In the genomic region with DNA sequence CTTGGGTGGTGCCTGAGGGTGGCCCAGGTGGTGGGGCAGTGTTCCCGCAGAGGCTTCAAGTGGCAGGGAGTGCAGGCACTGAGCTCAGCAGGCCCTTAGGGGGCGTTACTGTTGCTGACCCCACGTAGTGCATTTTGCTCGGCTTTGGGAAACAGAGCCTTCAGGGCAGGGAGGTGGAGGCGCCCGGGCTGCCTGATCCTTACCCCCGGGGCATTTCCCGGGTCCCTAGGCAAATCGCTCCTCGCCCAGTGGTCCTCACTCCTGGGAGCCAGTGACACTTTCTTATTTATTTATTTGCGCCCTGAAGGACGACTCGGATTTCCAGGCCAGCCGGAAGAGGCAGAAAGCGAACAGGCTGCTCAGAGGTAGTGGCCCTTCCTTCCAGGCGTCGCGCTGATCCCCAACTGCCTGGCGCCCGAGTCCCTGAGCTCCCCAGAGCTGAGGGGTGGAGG, we compare ENCODE assay signal across 12 cellular contexts. TPM values are rescaled to one million over a fixed set of nuclear protein-coding genes. Genes with fewer than 3 reads are reported as not detected.
DNase-seq lines count a peak whose midpoint lies in the region; ATAC-seq and TF ChIP-seq lines count a peak whose summit lies in the region.
"Had no signal": no experiment of that assay in that cellular context is flagged by ENCODE, and none has a peak within 500 bp of the region (broad histone marks: within the 10 kb centered on the region; RNA-seq: fewer than 3 reads in every experiment).

No MANE protein-coding gene starts in this region.

- no peak overlapping the region for H2AFZ ChIP-seq in OCI-LY7 (ENCODE audit: low read length)
- H2AFZ ChIP-seq in GM23248 = no peak overlapping the region

- no peaks in the 10 kb centered on the region for H3K79me2 ChIP-seq in OCI-LY7 (ENCODE audit: insufficient read depth, low read depth, low read length)
- no peaks in the 10 kb centered on the region for H3K79me2 ChIP-seq in GM23248 (ENCODE audit: insufficient read depth)

- no peak overlapping the region for H3K4me2 ChIP-seq in OCI-LY7 (ENCODE audit: low read length)
- H3K4me2 ChIP-seq in GM23248 (ENCODE audit: unreplicated experiment) = no peak overlapping the region

- TF ChIP-seq CTCF in OCI-LY7 (conservative IDR thresholded peaks at IDR 0.05; ENCODE audit: low read length) = peak; percentile 24; the same call in 1 of the 2 replicates

- POLR2A ChIA-PET in OCI-LY7 (lab: Charles Lee) = no interaction called here

- ATAC-seq in HG03135 (IDR thresholded peaks at IDR 0.05; ENCODE audit: unreplicated experiment) = no peak

- no peaks in the 10 kb centered on the region; the same call in 1 of the 2 replicates for H3K27me3 ChIP-seq in iPS DF 6.9 (ENCODE audit: control insufficient read depth, insufficient read depth, low read length)
- H3K27me3 ChIP-seq in GM23248 (replicated peaks; ENCODE audit: insufficient read depth) = peaks cover 87% of the 10 kb centered on the region
- H3K27me3 ChIP-seq: SJCRH30 had no signal

- in situ Hi-C loops in GM23248 (cut with MboI) = no loop called here

- H3K4me1 ChIP-seq in ES-I3 (ENCODE audit: insufficient read depth, low read length) (peaks cover 14% of the 10 kb centered on the region; the same call in 1 of the 2 replicates), OCI-LY7 (ENCODE audit: insufficient read depth, low read length, poor library complexity, severe bottlenecking) (no peaks in the 10 kb centered on the region), iPS DF 6.9 (ENCODE audit: control insufficient read depth, insufficient read depth, low read length) (peaks cover 3% of the 10 kb centered on the region), GM23248 (ENCODE audit: insufficient read depth) (no peaks in the 10 kb centered on the region)

- H4K20me1 ChIP-seq in OCI-LY7 (ENCODE audit: insufficient read depth, low read length) = no peaks in the 10 kb centered on the region
- H4K20me1 ChIP-seq in GM23248 (ENCODE audit: insufficient read depth) = no peaks in the 10 kb centered on the region

- DNase-seq in 8988T (peak; percentile 77), OCI-LY7 (ENCODE audit: low spot score) (no peak), iPS DF 6.9 (ENCODE audit: low read depth, low spot score) (no peak), NCI-H446 treated with DMSO at 0.1 percent for 48 hours (lab: John Stamatoyannopoulos, UW) (no peak), NK-92 (lab: John Stamatoyannopoulos, UW; ENCODE audit: unreplicated experiment) (no peak), GM23248 (no peak)
- DNase-seq: KG1, NCI-H2171, SJCRH30 had no signal

- H3K9me2 ChIP-seq in OCI-LY7 (ENCODE audit: insufficient read depth, low read length) (no peaks in the 10 kb centered on the region), GM23248 (ENCODE audit: insufficient read depth) (no peaks in the 10 kb centered on the region)

- H3K9ac ChIP-seq in ES-I3 (ENCODE audit: low read depth, low read length) (peak overlapping the region; percentile 53; the same call in 1 of the 2 replicates), GM23248 (no peak overlapping the region)

- H3K9me3 ChIP-seq in ES-I3 (ENCODE audit: control insufficient read depth, insufficient read depth, low read length) = no peaks in the 10 kb centered on the region
- no peaks in the 10 kb centered on the region for H3K9me3 ChIP-seq in OCI-LY7 (ENCODE audit: low read length)
- H3K9me3 ChIP-seq in iPS DF 6.9 (ENCODE audit: control insufficient read depth, insufficient read depth, low read length) = no peaks in the 10 kb centered on the region
- no peaks in the 10 kb centered on the region for H3K9me3 ChIP-seq in GM23248 (ENCODE audit: low read depth)
- H3K9me3 ChIP-seq: SJCRH30 had no signal

- H3K36me3 ChIP-seq in ES-I3 (ENCODE audit: insufficient read depth, low read length) (no peaks in the 10 kb centered on the region), OCI-LY7 (ENCODE audit: insufficient read depth, low read length) (no peaks in the 10 kb centered on the region), iPS DF 6.9 (ENCODE audit: control insufficient read depth, insufficient read depth, low read length) (no peaks in the 10 kb centered on the region), GM23248 (ENCODE audit: low read depth) (no peaks in the 10 kb centered on the region)
- H3K36me3 ChIP-seq: SJCRH30 had no signal

- intact Hi-C loops in OCI-LY7 (cut with micrococcal nuclease; ENCODE audit: unreplicated experiment) = no loop called here

- no peak overlapping the region for H3K27ac ChIP-seq in OCI-LY7 (ENCODE audit: low read depth, low read length, poor library complexity, severe bottlenecking)
- H3K27ac ChIP-seq in iPS DF 6.9 (ENCODE audit: low read length) = no peak overlapping the region
- no peak overlapping the region for H3K27ac ChIP-seq in GM23248
- H3K27ac ChIP-seq: SJCRH30 had no signal

- CTCF ChIA-PET in OCI-LY7 (lab: Charles Lee; ENCODE audit: unreplicated experiment) = no interaction called here

- WGBS in iPS DF 6.9 (ENCODE audit: insufficient coverage, insufficient read length) = no CpG with 5 or more reads among the region's 20 CpGs
- 10 to 16% methylated on average over 16 to 20 of the region's 20 CpGs for WGBS in GM23248 (ENCODE audit: low coverage in 1 of 2, low lambda C conversion rate in 2 of 2, missing lambda C conversion rate in 2 of 2), 2 experiments

- no peak overlapping the region for H3K4me3 ChIP-seq in OCI-LY7 (ENCODE audit: low read depth, low read length, poor library complexity, severe bottlenecking)
- H3K4me3 ChIP-seq in iPS DF 6.9 (ENCODE audit: low read length) = peak overlapping the region; percentile 31; the same call in 1 of the 2 replicates
- no peak overlapping the region for H3K4me3 ChIP-seq in GM23248
- H3K4me3 ChIP-seq: SJCRH30 had no signal

- no TSS peak for BruUV-seq in OCI-LY7 (replicated peaks; lab: Mats Ljungman, UMichigan)

- no peaks in the 10 kb centered on the region for H3F3A ChIP-seq in GM23248 (ENCODE audit: insufficient read depth)

RNA-seq across cellular contexts. Expression of a gene that starts 10.1 kb away (rescaled TPM):
- not detected in 2 replicates for total RNA-seq in OCI-LY7 (2014; rRNA removed; shearing (Covaris generic))
- total RNA-seq in OCI-LY7 (2022) = not detected in 2 replicates
- total RNA-seq in GM23248 (2014; rRNA removed; shearing (Covaris generic)) = not detected in 2 replicates
- polyA plus RNA-seq in GM23248 (2016; fragmentation: Nextera tagmentation; extraction: Ambion mirVana) = not detected in 2 replicates
- total RNA-seq: endothelial cell of umbilical vein had no signal
- polyA plus RNA-seq: endothelial cell of umbilical vein had no signal
